ENCODE assay signal across 8 cellular contexts in the genomic region with DNA sequence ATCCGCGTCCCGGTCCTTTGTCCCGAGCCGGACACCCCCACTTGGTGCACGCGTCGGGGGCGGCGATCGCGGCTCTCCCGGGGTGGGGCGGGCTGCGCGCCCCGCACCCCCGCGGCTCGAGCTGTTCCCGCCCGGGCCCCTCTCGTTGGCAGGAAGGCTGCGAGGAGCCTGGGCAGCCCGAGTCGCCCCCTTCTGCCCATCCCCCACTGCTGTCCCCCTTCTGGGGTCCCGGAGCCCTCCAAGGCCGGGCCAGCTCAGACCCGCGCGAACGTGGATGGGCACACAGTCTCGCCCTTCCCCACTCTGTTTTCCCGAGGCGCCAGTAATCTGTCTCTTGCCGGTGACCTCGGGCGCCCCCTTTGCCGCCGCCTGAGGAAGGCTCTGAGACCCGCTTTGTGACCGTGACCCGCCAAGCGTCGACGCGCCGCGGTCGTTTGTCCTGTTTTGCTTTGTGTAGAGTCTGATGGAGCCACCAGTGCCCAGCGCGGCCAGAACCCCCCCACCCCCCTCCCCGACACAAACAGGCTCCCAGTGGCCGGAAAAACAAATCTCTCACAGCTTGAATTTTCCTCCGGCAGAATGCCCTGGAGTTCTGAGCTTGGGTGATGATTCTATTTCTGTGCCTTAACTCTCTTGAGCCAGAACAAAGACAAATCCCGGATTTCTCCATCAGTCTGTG. TPM values are rescaled to one million over a fixed set of nuclear protein-coding genes. Genes with fewer than 3 reads are reported as not detected.
DNase-seq lines count a peak whose midpoint lies in the region; ATAC-seq and TF ChIP-seq lines count a peak whose summit lies in the region.

No MANE protein-coding gene starts in this region.

- POLR2A ChIA-PET in activated CD4-positive, alpha-beta memory T cell treated with anti-CD3 and anti-CD28 coated beads for 36 hours (lab: Charles Lee) = interaction anchor here (0.5 kb wide), 1 partner anchor 198 kb away, joined by 3 read pairs; no protein-coding TSS in a partner anchor

- H3K4me3 Mint-ChIP-seq in CD4-positive, CD25-positive, alpha-beta regulatory T cell = peak overlapping the region in 3 of 4 donors; percentile 32 to 72 (median 61)
- peak overlapping the region; percentile 74 for H3K4me3 Mint-ChIP-seq in activated CD4-positive, alpha-beta memory T cell treated with anti-CD3 and anti-CD28 coated beads for 36 hours
- peak overlapping the region; percentile 45 for H3K4me3 Mint-ChIP-seq in natural killer cell

- H3K27me3 Mint-ChIP-seq in CD4-positive, CD25-positive, alpha-beta regulatory T cell = peaks cover 70% of the 10 kb centered on the region
- peaks cover 20% of the 10 kb centered on the region for H3K27me3 Mint-ChIP-seq in activated CD4-positive, alpha-beta memory T cell treated with anti-CD3 and anti-CD28 coated beads for 36 hours
- H3K27me3 Mint-ChIP-seq in natural killer cell (ENCODE audit: low read depth in 2 of 2) = peaks cover 58 to 69% of the 10 kb centered on the region in 2 donors

- H3K4me1 ChIP-seq in CD4-positive, CD25-positive, alpha-beta regulatory T cell (ENCODE audit: control insufficient read depth, insufficient read depth, low read length, poor library complexity, severe bottlenecking) = peaks cover 19% of the 10 kb centered on the region

- peak overlapping the region in 1 of 3 donors; percentile 80 for H3K27ac Mint-ChIP-seq in CD4-positive, CD25-positive, alpha-beta regulatory T cell
- H3K27ac Mint-ChIP-seq in activated CD4-positive, alpha-beta memory T cell treated with anti-CD3 and anti-CD28 coated beads for 36 hours = no peak overlapping the region
- no peak overlapping the region for H3K27ac Mint-ChIP-seq in natural killer cell

- H3K9me3 Mint-ChIP-seq in CD4-positive, CD25-positive, alpha-beta regulatory T cell = peaks cover 0 to 6% (median 0%) of the 10 kb centered on the region in 7 donors
- H3K9me3 Mint-ChIP-seq in activated CD4-positive, alpha-beta memory T cell treated with anti-CD3 and anti-CD28 coated beads for 36 hours = no peaks in the 10 kb centered on the region
- no peaks in the 10 kb centered on the region for H3K9me3 Mint-ChIP-seq in natural killer cell

- CTCF ChIA-PET in activated CD4-positive, alpha-beta memory T cell treated with anti-CD3 and anti-CD28 coated beads for 36 hours (lab: Charles Lee) = interaction anchor here (0.6 kb wide), 3 partner anchors 18 to 749 kb away, joined by 3 read pairs; no protein-coding TSS in a partner anchor

- no peak for TF ChIP-seq CTCF in fibroblast of mammary gland (conservative IDR thresholded peaks at IDR 0.05; ENCODE audit: control insufficient read depth, insufficient read depth, low read depth, low read length)
- no peak for TF ChIP-seq CTCF in natural killer cell (IDR thresholded peaks at IDR 0.05)

- intact Hi-C loops in activated CD4-positive, alpha-beta memory T cell treated with anti-CD3 and anti-CD28 coated beads for 36 hours (cut with micrococcal nuclease) = no loop called here
- intact Hi-C loops in natural killer cell (cut with micrococcal nuclease) = no loop called here

- no peaks in the 10 kb centered on the region for H3K9me3 ChIP-seq in CD4-positive, CD25-positive, alpha-beta regulatory T cell (ENCODE audit: control insufficient read depth in 2 of 2, low read length in 2 of 2)

- H3K27me3 ChIP-seq in CD4-positive, CD25-positive, alpha-beta regulatory T cell (ENCODE audit: control insufficient read depth, insufficient read depth, low read length) = peaks cover 26% of the 10 kb centered on the region

- peaks cover 3 to 32% (median 7%) of the 10 kb centered on the region in 4 donors for H3K4me1 Mint-ChIP-seq in CD4-positive, CD25-positive, alpha-beta regulatory T cell
- peaks cover 13% of the 10 kb centered on the region for H3K4me1 Mint-ChIP-seq in activated CD4-positive, alpha-beta memory T cell treated with anti-CD3 and anti-CD28 coated beads for 36 hours (ENCODE audit: low read depth)
- H3K4me1 Mint-ChIP-seq in natural killer cell = peaks cover 0 to 11% of the 10 kb centered on the region in 2 donors

- H3K4me3 ChIP-seq in CD4-positive, CD25-positive, alpha-beta regulatory T cell (ENCODE audit: low read depth, low read length) = no peak overlapping the region
- H3K4me3 ChIP-seq in fibroblast of mammary gland (ENCODE audit: control insufficient read depth, low read depth, low read length) = peak overlapping the region; percentile 65

- ATAC-seq in CD4-positive, CD25-positive, alpha-beta regulatory T cell (ENCODE audit: low read depth in 2 of 2) = no peak
- ATAC-seq in HG02885 (IDR thresholded peaks at IDR 0.05; ENCODE audit: poor library complexity, unreplicated experiment) = peak; percentile 11
- ATAC-seq in natural killer cell = no peak
- ATAC-seq in GM19452 (IDR thresholded peaks at IDR 0.05; ENCODE audit: unreplicated experiment) = no peak

- no peaks in the 10 kb centered on the region for H3K36me3 ChIP-seq in CD4-positive, CD25-positive, alpha-beta regulatory T cell (ENCODE audit: control insufficient read depth, insufficient read depth, low read length)

- H3K27ac ChIP-seq in CD4-positive, CD25-positive, alpha-beta regulatory T cell (ENCODE audit: insufficient read depth, low read length, poor library complexity, severe bottlenecking) = no peak overlapping the region

- DNase-seq in CD4-positive, CD25-positive, alpha-beta regulatory T cell = no peak
- peak; percentile 21 for DNase-seq in activated CD4-positive, alpha-beta memory T cell treated with anti-CD3 and anti-CD28 coated beads for 36 hours
- DNase-seq in fibroblast of mammary gland (ENCODE audit: low read depth) (peak; percentile 14), natural killer cell (no peak), GDM1 (lab: John Stamatoyannopoulos, UW) (no peak), epidermal melanocyte (ENCODE audit: insufficient read length, low spot score) (no peak)

- H3K36me3 Mint-ChIP-seq in CD4-positive, CD25-positive, alpha-beta regulatory T cell = peaks cover 6% of the 10 kb centered on the region
- no peaks in the 10 kb centered on the region for H3K36me3 Mint-ChIP-seq in activated CD4-positive, alpha-beta memory T cell treated with anti-CD3 and anti-CD28 coated beads for 36 hours
- H3K36me3 Mint-ChIP-seq in natural killer cell = no peaks in the 10 kb centered on the region

RNA-seq across cellular contexts. Expression of gene C14orf132, which starts 0.6 kb away (rescaled TPM):
- 1.2 TPM for total RNA-seq in CD4-positive, CD25-positive, alpha-beta regulatory T cell
- under 1 TPM in 3 of 4 donors, not detected in 1; 0.20 to 0.41 (median 0.20) TPM for polyA plus RNA-seq in CD4-positive, CD25-positive, alpha-beta regulatory T cell
- 1 to 10 TPM; 3.2 to 4.6 TPM for total RNA-seq in activated CD4-positive, alpha-beta memory T cell treated with anti-CD3 and anti-CD28 coated beads for 36 hours
- total RNA-seq in natural killer cell = under 1 TPM in 2 of 3 donors, not detected in 1; 0.07 to 0.23 TPM

Comparison
In these comparisons a context has a peak if more than half of its experiments do, and no peak if none do; other contexts are left out.
1. DNase-seq: peak in activated CD4-positive, alpha-beta memory T cell treated with anti-CD3 and anti-CD28 coated beads for 36 hours (single experiment) and fibroblast of mammary gland (single experiment); none in CD4-positive, CD25-positive, alpha-beta regulatory T cell (0 of 3), natural killer cell (single experiment), GDM1 (single experiment) and epidermal melanocyte (single experiment).
2. Peak in every context shown above with its lines, with median percentiles within 50 percentile points of each other: H3K4me3 Mint-ChIP-seq.